ENCODE assay signal across 30 cellular contexts in the genomic region with DNA sequence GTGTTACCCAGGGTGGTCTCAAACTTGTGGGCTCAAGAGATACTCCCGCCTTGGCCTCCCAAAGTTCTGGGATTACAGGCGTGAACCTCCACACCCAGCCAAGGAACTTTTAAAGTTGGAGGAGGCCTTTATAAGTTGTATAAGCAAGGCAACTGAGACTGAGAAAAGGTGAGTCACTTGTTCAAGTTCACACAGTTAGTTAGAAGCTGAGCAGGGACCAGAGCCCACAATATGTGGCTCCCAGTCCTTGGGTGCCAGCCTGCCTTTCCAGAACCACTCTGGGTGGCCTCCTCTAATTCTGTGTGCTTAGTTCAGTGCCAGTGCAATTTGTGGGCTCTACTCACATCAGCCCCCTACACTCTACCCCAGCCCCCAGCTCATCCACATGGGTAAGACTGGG. TPM values are rescaled to one million over a fixed set of nuclear protein-coding genes. Genes with fewer than 3 reads are reported as not detected.
"Had no signal": no experiment of that assay in that cellular context is flagged by ENCODE, and none has a peak within 500 bp of the region (broad histone marks: within the 10 kb centered on the region; RNA-seq: fewer than 3 reads in every experiment).

No MANE protein-coding gene starts in this region.

- H3K27me3 Mint-ChIP-seq: activated naive CD8-positive, alpha-beta T cell; stimulated activated memory B cell treated with anti-CD40 and anti-IgM and Interleukin-4, amounts not matched to agents 10 μg/mL and 1 μg/mL and 100 μg/mL, for 72 hours had no signal

- H3K9me3 Mint-ChIP-seq: nephron progenitor cell; stimulated activated memory B cell treated with anti-CD40 and anti-IgM and Interleukin-4, amounts not matched to agents 10 μg/mL and 1 μg/mL and 100 μg/mL, for 72 hours; WTC11 had no signal

- H3K27ac ChIP-seq: brain microvascular endothelial cell, coronary artery, gastrocnemius medialis, pancreas, prostate gland, sigmoid colon, SJSA1, suprapubic skin, tibial artery had no signal

- H3K27ac Mint-ChIP-seq: activated naive CD8-positive, alpha-beta T cell; stimulated activated memory B cell treated with anti-CD40 and anti-IgM and Interleukin-4, amounts not matched to agents 10 μg/mL and 1 μg/mL and 100 μg/mL, for 72 hours; WTC11 had no signal

- H3K36me3 Mint-ChIP-seq: activated naive CD8-positive, alpha-beta T cell; stimulated activated memory B cell treated with anti-CD40 and anti-IgM and Interleukin-4, amounts not matched to agents 10 μg/mL and 1 μg/mL and 100 μg/mL, for 72 hours had no signal

- DNase-seq: activated CD4-positive, alpha-beta T cell treated with anti-CD3 and anti-CD28 coated beads for 1 hour; activated CD8-positive, alpha-beta memory T cell treated with anti-CD3 and anti-CD28 coated beads, Interleukin-2, amount 50 U/mL, for 48 hours; brain microvascular endothelial cell; effector memory CD4-positive, alpha-beta T cell; erythroblast; gastrocnemius medialis; glutamatergic neuron; islet precursor cell; left ventricle myocardium superior; mucosa of descending colon; nephron progenitor cell; pancreas; sigmoid colon; small intestine; stimulated activated CD4-positive, alpha-beta T cell treated with anti-CD3 and anti-CD28 coated beads, Interleukin-4, amount 100 ng/mL, for 24 hours; T-helper 2 cell; tibial artery had no signal

- H3K36me3 ChIP-seq: brain microvascular endothelial cell, gastrocnemius medialis, prostate gland, sigmoid colon, SJSA1 had no signal

- H3K27me3 ChIP-seq: brain microvascular endothelial cell, dorsolateral prefrontal cortex, gastrocnemius medialis, pancreas, sigmoid colon, SJSA1, suprapubic skin, tibial artery had no signal

- H3K4me3 ChIP-seq: coronary artery, dorsolateral prefrontal cortex, gastrocnemius medialis, mucosa of descending colon, pancreas, prostate gland, sigmoid colon, SJSA1, suprapubic skin, tibial artery had no signal

- H3K4me3 Mint-ChIP-seq: activated naive CD8-positive, alpha-beta T cell; stimulated activated memory B cell treated with anti-CD40 and anti-IgM and Interleukin-4, amounts not matched to agents 10 μg/mL and 1 μg/mL and 100 μg/mL, for 72 hours; WTC11 had no signal

- H3K9me3 ChIP-seq: gastrocnemius medialis, mucosa of descending colon, pancreas, prostate gland, sigmoid colon, SJSA1, suprapubic skin, tibial artery had no signal

- H3K4me1 ChIP-seq: pancreas, prostate gland, sigmoid colon, tibial artery had no signal

- ATAC-seq: gastrocnemius medialis; left ventricle myocardium superior; mucosa of descending colon; pancreas; stimulated activated memory B cell treated with anti-CD40 and anti-IgM and Interleukin-4, amounts not matched to agents 10 μg/mL and 1 μg/mL and 100 μg/mL, for 72 hours; WTC11 had no signal

RNA-seq across cellular contexts. Expression of a gene that starts 3.7 kb away (rescaled TPM):
- total RNA-seq: cardiac septum, cerebellum, left ventricle myocardium superior, lung microvascular endothelial cell, mesenteric fat pad, myocyte, sigmoid colon, SJSA1 had no signal

RNA-seq across cellular contexts. Expression of a gene that starts 17.6 kb away (rescaled TPM):
- total RNA-seq: gastrocnemius medialis had no signal
